6 cellular contexts compared by ENCODE assay signal in genomic region chr17:41784207-41784744, GRCh38. TPM values are rescaled to one million over a fixed set of nuclear protein-coding genes. Genes with fewer than 3 reads are reported as not detected.
DNase-seq lines count a peak whose midpoint lies in the region; ATAC-seq, FAIRE-seq and TF ChIP-seq lines count a peak whose summit lies in the region.

No MANE protein-coding gene starts in this region.

- H3K9me3 ChIP-seq in astrocyte (ENCODE audit: insufficient read depth, low read depth, low read length) = no peaks in the 10 kb centered on the region
- H3K9me3 ChIP-seq in CD4-positive, alpha-beta memory T cell (ENCODE audit: control insufficient read depth in 1 of 2, low read length in 2 of 2) = no peaks in the 10 kb centered on the region

- peaks cover 22% of the 10 kb centered on the region for H3K4me1 ChIP-seq in astrocyte (ENCODE audit: insufficient read depth, low read length)
- H3K4me1 ChIP-seq in CD4-positive, alpha-beta memory T cell (ENCODE audit: insufficient read depth, low read length) = peaks cover 18% of the 10 kb centered on the region

- H3K4me3 Mint-ChIP-seq in astrocyte (ENCODE audit: unreplicated experiment) (peak overlapping the region; percentile 92), naive B cell (peak overlapping the region; percentile 72 to 94 (median 88))
- H3K4me3 Mint-ChIP-seq in CD4-positive, alpha-beta memory T cell = peak overlapping the region in 3 of 8 donors; percentile 24 to 41 (median 25)

- peak overlapping the region; percentile 32 for H3K4me3 ChIP-seq in astrocyte (ENCODE audit: insufficient read depth, low read depth, low read length)
- no peak overlapping the region for H3K4me3 ChIP-seq in CD4-positive, alpha-beta memory T cell (ENCODE audit: low read length in 2 of 2)

- no peaks in the 10 kb centered on the region for H3K27me3 Mint-ChIP-seq in astrocyte (ENCODE audit: low read depth, unreplicated experiment)
- no peaks in the 10 kb centered on the region for H3K27me3 Mint-ChIP-seq in naive B cell
- peaks cover 8 to 29% of the 10 kb centered on the region in 2 donors for H3K27me3 Mint-ChIP-seq in CD4-positive, alpha-beta memory T cell

- no peaks in the 10 kb centered on the region for H3K36me3 ChIP-seq in astrocyte (ENCODE audit: insufficient read depth, low read length)
- H3K36me3 ChIP-seq in CD4-positive, alpha-beta memory T cell (ENCODE audit: insufficient read depth, low read length) = no peaks in the 10 kb centered on the region

- H3K36me3 Mint-ChIP-seq in astrocyte (ENCODE audit: low read depth, unreplicated experiment) (peaks cover 12% of the 10 kb centered on the region), naive B cell (no peaks in the 10 kb centered on the region)
- H3K36me3 Mint-ChIP-seq in CD4-positive, alpha-beta memory T cell = no peaks in the 10 kb centered on the region

- no peak for FAIRE-seq in astrocyte (lab: Jason Lieb, UNC)

- peaks cover 39% of the 10 kb centered on the region for H4K20me1 ChIP-seq in astrocyte (ENCODE audit: insufficient read depth, low read length)

- CTCF ChIA-PET in CD4-positive, alpha-beta memory T cell (lab: Charles Lee; ENCODE audit: partially characterized antibody) = no interaction called here

- DNase-seq in GM13977 (ENCODE audit: low spot score) (peak; percentile 70), astrocyte (ENCODE audit: low read depth) (peak; percentile 77), naive B cell (no peak), inferior parietal cortex (ENCODE audit: extremely low spot score) (no peak)
- DNase-seq in stimulated activated CD4-positive, alpha-beta T cell treated with anti-CD3 and anti-CD28 coated beads, Interleukin-2, amount 100 ng/mL, for 24 hours = no peak
- DNase-seq in CD4-positive, alpha-beta memory T cell = no peak

- peak overlapping the region; percentile 76 for H3K9ac ChIP-seq in astrocyte (ENCODE audit: low read length)

- no peak for TF ChIP-seq CTCF in GM13977 (IDR thresholded peaks at IDR 0.05; ENCODE audit: extremely low read depth, insufficient read depth, missing control alignments)
- TF ChIP-seq CTCF in astrocyte (IDR thresholded peaks at IDR 0.05; ENCODE audit: insufficient read depth, low read depth, low read length) = no peak

- no peaks in the 10 kb centered on the region for H3K27me3 ChIP-seq in astrocyte (ENCODE audit: insufficient read depth, low read length)
- peaks cover 21% of the 10 kb centered on the region for H3K27me3 ChIP-seq in CD4-positive, alpha-beta memory T cell (ENCODE audit: insufficient read depth, low read length)

- no peaks in the 10 kb centered on the region for H3K9me3 Mint-ChIP-seq in astrocyte (ENCODE audit: unreplicated experiment)
- no peaks in the 10 kb centered on the region for H3K9me3 Mint-ChIP-seq in naive B cell
- peaks cover 0 to 3% (median 0%) of the 10 kb centered on the region in 8 donors for H3K9me3 Mint-ChIP-seq in CD4-positive, alpha-beta memory T cell

- POLR2A ChIA-PET in CD4-positive, alpha-beta memory T cell (lab: Charles Lee; ENCODE audit: partially characterized antibody) = no interaction called here

- H2AFZ ChIP-seq in astrocyte (ENCODE audit: low read depth, low read length) = no peak overlapping the region

- peak overlapping the region; percentile 87 for H3K4me2 ChIP-seq in astrocyte (ENCODE audit: low read length)

- intact Hi-C loops in CD4-positive, alpha-beta memory T cell (cut with micrococcal nuclease) = no loop called here

- in situ Hi-C loops in GM13977 (cut with MboI; ENCODE audit: low pct_unique_long_range_greater_than_20kb, low sequenced_read_pairs, unreplicated experiment) = no loop called here

- H3K4me1 Mint-ChIP-seq in astrocyte (ENCODE audit: low read depth, unreplicated experiment) (peaks cover 33% of the 10 kb centered on the region), naive B cell (peaks cover 27 to 58% (median 57%) of the 10 kb centered on the region in 3 donors)
- H3K4me1 Mint-ChIP-seq in CD4-positive, alpha-beta memory T cell = peaks cover 8 to 32% (median 12%) of the 10 kb centered on the region in 4 donors

- H3K27ac ChIP-seq in astrocyte (ENCODE audit: low read depth, low read length) = no peak overlapping the region
- no peak overlapping the region for H3K27ac ChIP-seq in CD4-positive, alpha-beta memory T cell (ENCODE audit: low read depth, low read length)

- ATAC-seq in naive B cell (ENCODE audit: low read depth in 2 of 2) = no peak

- H3K27ac Mint-ChIP-seq in astrocyte (ENCODE audit: unreplicated experiment) (peak overlapping the region; percentile 75), naive B cell (peak overlapping the region in 4 of 6 donors; percentile 72 to 93 (median 78))
- no peak overlapping the region for H3K27ac Mint-ChIP-seq in CD4-positive, alpha-beta memory T cell

- H3K79me2 ChIP-seq in astrocyte (ENCODE audit: insufficient read depth, low read length) = peaks cover 41% of the 10 kb centered on the region

RNA-seq across cellular contexts. Expression of gene JUP, which starts 2.2 kb away (rescaled TPM):
- total RNA-seq in astrocyte = 236 TPM in 2 replicates
- 100 to 1,000 TPM in 2 of 6 donors, 10 to 100 TPM in 4; 32.9 to 123 (median 51.0) TPM for polyA plus RNA-seq in naive B cell (ENCODE audit: low read depth in 6 of 6)
- total RNA-seq in CD4-positive, alpha-beta memory T cell = under 1 TPM in 1 of 2 experiments, not detected in 1; 0.15 TPM
- polyA plus RNA-seq in CD4-positive, alpha-beta memory T cell = under 1 TPM in 1 of 2 donors, not detected in 1; 0.69 TPM

RNA-seq across cellular contexts. Expression of gene P3H4, which starts 27.5 kb away (rescaled TPM):
- total RNA-seq in astrocyte = 81.5 and 110 TPM in 2 replicates
- polyA plus RNA-seq in naive B cell (ENCODE audit: low read depth in 6 of 6) = 1 to 10 TPM in 2 of 6 donors, under 1 TPM in 4; 0.39 to 2.9 (median 0.87) TPM
- total RNA-seq in CD4-positive, alpha-beta memory T cell = 1 to 10 TPM; 5.9 to 6.8 TPM
- polyA plus RNA-seq in CD4-positive, alpha-beta memory T cell = 1 to 10 TPM; 1.4 to 4.2 TPM

RNA-seq across cellular contexts. Expression of gene FKBP10, which starts 28.5 kb away (rescaled TPM):
- total RNA-seq in astrocyte = 446 and 584 TPM in 2 replicates
- polyA plus RNA-seq in naive B cell (ENCODE audit: low read depth in 6 of 6) = not detected
- total RNA-seq in CD4-positive, alpha-beta memory T cell = not detected
- not detected for polyA plus RNA-seq in CD4-positive, alpha-beta memory T cell

RNA-seq across cellular contexts. Expression of gene HAP1, which starts 49.8 kb away (rescaled TPM):
- total RNA-seq in astrocyte = 0.46 and 0.52 TPM in 2 replicates
- not detected for polyA plus RNA-seq in naive B cell (ENCODE audit: low read depth in 6 of 6)
- total RNA-seq in CD4-positive, alpha-beta memory T cell = under 1 TPM; 0.29 to 0.33 TPM
- polyA plus RNA-seq in CD4-positive, alpha-beta memory T cell = not detected

RNA-seq across cellular contexts. Expression of gene NT5C3B, which starts 51.8 kb away (rescaled TPM):
- total RNA-seq in astrocyte = 47.4 and 56.1 TPM in 2 replicates
- polyA plus RNA-seq in naive B cell (ENCODE audit: low read depth in 6 of 6) = 10 to 100 TPM; 28.9 to 49.8 (median 37.8) TPM
- total RNA-seq in CD4-positive, alpha-beta memory T cell = 10 to 100 TPM; 20.9 to 22.3 TPM
- 10 to 100 TPM; 41.5 to 42.1 TPM for polyA plus RNA-seq in CD4-positive, alpha-beta memory T cell

Comparison
In these comparisons a context has a peak if more than half of its experiments do, and no peak if none do; other contexts are left out.
1. DNase-seq: peak in GM13977 (single experiment) and astrocyte (single experiment); none in naive B cell (single experiment), inferior parietal cortex (single experiment), stimulated activated CD4-positive, alpha-beta T cell treated with anti-CD3 and anti-CD28 coated beads, Interleukin-2, amount 100 ng/mL, for 24 hours (0 of 2) and CD4-positive, alpha-beta memory T cell (0 of 5).
2. H3K27ac Mint-ChIP-seq: peak in astrocyte (single experiment) and naive B cell (4 of 6); none in CD4-positive, alpha-beta memory T cell (0 of 7).
3. RNA of gene JUP, which starts 2.2 kb away (total RNA-seq): 236 TPM in astrocyte; 0.15 TPM in CD4-positive, alpha-beta memory T cell; every median in the first group is over 100 times any median in the second.
4. RNA of gene P3H4, which starts 27.5 kb away (total RNA-seq): 81.5 to 110 TPM in astrocyte; 5.9 to 6.8 TPM in CD4-positive, alpha-beta memory T cell; every median in the first group is over 10 times any median in the second.
5. RNA of gene FKBP10, which starts 28.5 kb away (total RNA-seq): 446 to 584 TPM in astrocyte; not detected in CD4-positive, alpha-beta memory T cell; every median in the first group is over 100 times any median in the second.